Comparison of ENCODE assay signal across 17 cellular contexts in the genomic region with DNA sequence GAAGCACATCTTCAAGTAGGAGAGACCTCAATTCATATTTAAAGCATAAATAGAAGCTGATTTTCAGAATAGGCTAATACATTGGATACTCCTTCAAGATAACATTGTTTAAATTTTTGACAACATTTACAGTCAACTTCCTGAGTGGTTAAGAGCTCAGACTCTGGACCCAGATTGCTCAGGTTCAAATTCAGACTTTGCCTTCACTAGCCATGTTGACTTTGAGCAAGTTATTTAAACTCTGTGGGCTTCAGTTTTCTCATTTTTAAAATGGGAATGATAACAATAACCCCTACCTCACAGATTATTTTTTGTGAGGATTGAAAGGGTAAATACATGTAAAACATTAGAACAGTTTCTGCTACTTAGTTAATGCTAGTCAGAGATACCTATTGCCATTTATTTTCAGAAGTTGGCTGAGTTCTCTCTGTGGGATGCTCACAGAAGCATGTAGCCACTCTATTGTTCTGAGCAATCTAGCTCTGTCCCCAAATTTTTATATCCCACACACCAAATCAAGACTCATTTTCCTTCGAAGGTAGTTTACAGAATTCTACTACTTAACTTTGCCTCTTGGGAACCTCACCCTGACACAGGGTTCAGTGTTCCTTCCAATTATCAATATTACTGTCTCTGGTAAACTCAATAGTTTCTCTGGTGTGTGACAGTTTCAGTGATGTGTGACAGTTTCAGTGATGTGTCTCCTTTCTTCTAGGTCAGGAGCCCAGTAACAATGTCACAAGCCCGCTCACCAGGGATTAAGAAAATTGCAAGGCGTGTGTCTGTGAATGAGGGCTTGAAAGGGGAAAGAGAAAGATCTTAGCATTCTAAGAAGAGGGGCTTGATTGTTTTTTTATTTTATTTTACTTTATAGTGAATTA.
A peak's percentile ranks its signal among the peaks of the same experiment; 100 is the strongest.
DNase-seq lines count a peak whose midpoint lies in the region; ATAC-seq and TF ChIP-seq lines count a peak whose summit lies in the region.
"Had no signal": no experiment of that assay in that cellular context is flagged by ENCODE, and none has a peak within 500 bp of the region (broad histone marks: within the 10 kb centered on the region; RNA-seq: fewer than 3 reads in every experiment).

No MANE protein-coding gene starts in this region.

- H4K20me1 ChIP-seq in OCI-LY3 (ENCODE audit: insufficient read depth, low read length): no peaks in the 10 kb centered on the region
- H4K20me1 ChIP-seq in PC-9 (ENCODE audit: insufficient read depth): no peaks in the 10 kb centered on the region

- H3K4me1 Mint-ChIP-seq in CD14-positive monocyte: no peaks in the 10 kb centered on the region
- H3K4me1 Mint-ChIP-seq: activated CD4-positive, alpha-beta memory T cell treated with anti-CD3 and anti-CD28 coated beads, Interleukin-2, amount 10 ng/mL, durations not matched to agents 7 days and 5 days; brain; immature natural killer cell; stimulated activated effector memory CD8-positive, alpha-beta T cell treated with anti-CD3 and anti-CD28 coated beads, Interleukin-12 subunit alpha, Interleukin-12 subunit beta, amount 100 ng/mL, for 72 hours had no signal

- H3K4me3 ChIP-seq in OCI-LY3 (ENCODE audit: low read length): no peak overlapping the region
- no peak overlapping the region for H3K4me3 ChIP-seq in PC-9
- H3K4me3 ChIP-seq: prostate gland had no signal

- H3K27me3 ChIP-seq in OCI-LY3 (ENCODE audit: low read depth, low read length): no peaks in the 10 kb centered on the region
- H3K27me3 ChIP-seq in PC-9 (ENCODE audit: insufficient read depth, low read depth): no peaks in the 10 kb centered on the region

- peaks cover 5% of the 10 kb centered on the region; the same call in 1 of the 2 replicates for H3K9me2 ChIP-seq in PC-9 (ENCODE audit: insufficient read depth)

- POLR2A ChIA-PET in PC-9 (lab: Charles Lee; ENCODE audit: unreplicated experiment): no interaction called here

- no peaks in the 10 kb centered on the region for H3K36me3 ChIP-seq in OCI-LY3 (replicated peaks; ENCODE audit: low read depth, low read length)
- no peaks in the 10 kb centered on the region for H3K36me3 ChIP-seq in PC-9 (ENCODE audit: low read depth)
- H3K36me3 ChIP-seq: prostate gland had no signal

- no peaks in the 10 kb centered on the region for H3F3A ChIP-seq in PC-9 (ENCODE audit: insufficient read depth, low read depth)

- no peak overlapping the region for H3K4me3 Mint-ChIP-seq in CD14-positive monocyte
- H3K4me3 Mint-ChIP-seq: activated CD4-positive, alpha-beta memory T cell treated with anti-CD3 and anti-CD28 coated beads, Interleukin-2, amount 10 ng/mL, durations not matched to agents 7 days and 5 days; brain; immature natural killer cell; stimulated activated effector memory CD8-positive, alpha-beta T cell treated with anti-CD3 and anti-CD28 coated beads, Interleukin-12 subunit alpha, Interleukin-12 subunit beta, amount 100 ng/mL, for 72 hours had no signal

- H3K9me3 ChIP-seq in OCI-LY3 (ENCODE audit: insufficient read depth, low read length) (no peaks in the 10 kb centered on the region), PC-9 (ENCODE audit: insufficient read depth, low read depth) (peaks cover 4% of the 10 kb centered on the region; the same call in 1 of the 2 replicates)
- H3K9me3 ChIP-seq: prostate gland had no signal

- H3K36me3 Mint-ChIP-seq in CD14-positive monocyte: no peaks in the 10 kb centered on the region
- H3K36me3 Mint-ChIP-seq: brain; immature natural killer cell; stimulated activated effector memory CD8-positive, alpha-beta T cell treated with anti-CD3 and anti-CD28 coated beads, Interleukin-12 subunit alpha, Interleukin-12 subunit beta, amount 100 ng/mL, for 72 hours had no signal

- intact Hi-C loops in PC-9 (cut with micrococcal nuclease; ENCODE audit: unreplicated experiment): no loop called here
- intact Hi-C loops in CD14-positive monocyte (cut with micrococcal nuclease): no loop called here

- BruUV-seq in PC-9 (replicated peaks; lab: Mats Ljungman, UMichigan): no TSS peak

- no peak overlapping the region for H3K27ac ChIP-seq in OCI-LY3 (ENCODE audit: low read length)
- no peak overlapping the region for H3K27ac ChIP-seq in PC-9
- H3K27ac ChIP-seq: prostate gland had no signal

- CTCF ChIA-PET in PC-9 (lab: Charles Lee): no interaction called here

- ATAC-seq in GM18861 (IDR thresholded peaks at IDR 0.05; ENCODE audit: unreplicated experiment) (peak; percentile 86), GM21447 (IDR thresholded peaks at IDR 0.05; ENCODE audit: unreplicated experiment) (peak; percentile 66), HG02981 (IDR thresholded peaks at IDR 0.05; ENCODE audit: unreplicated experiment) (peak; percentile 77)
- ATAC-seq: stimulated activated effector memory CD8-positive, alpha-beta T cell treated with anti-CD3 and anti-CD28 coated beads, Interleukin-12 subunit alpha, Interleukin-12 subunit beta, amount 100 ng/mL, for 72 hours had no signal

- no peak overlapping the region for H3K9ac ChIP-seq in OCI-LY3 (ENCODE audit: low read length)

- H3K27me3 Mint-ChIP-seq in CD14-positive monocyte (ENCODE audit: low read depth in 3 of 3): peaks cover 0 to 3% (median 2%) of the 10 kb centered on the region in 3 donors
- H3K27me3 Mint-ChIP-seq: activated CD4-positive, alpha-beta memory T cell treated with anti-CD3 and anti-CD28 coated beads, Interleukin-2, amount 10 ng/mL, durations not matched to agents 7 days and 5 days; brain had no signal

- peak overlapping the region; percentile 15; the same call in 1 of the 2 replicates for H3K4me2 ChIP-seq in OCI-LY3 (ENCODE audit: low read length)
- no peak overlapping the region for H3K4me2 ChIP-seq in PC-9

- H3K79me2 ChIP-seq in OCI-LY3 (ENCODE audit: low read length): no peaks in the 10 kb centered on the region
- H3K79me2 ChIP-seq in PC-9 (ENCODE audit: low read depth): no peaks in the 10 kb centered on the region

- H3K27ac Mint-ChIP-seq in CD14-positive monocyte: no peak overlapping the region
- H3K27ac Mint-ChIP-seq: activated CD4-positive, alpha-beta memory T cell treated with anti-CD3 and anti-CD28 coated beads, Interleukin-2, amount 10 ng/mL, durations not matched to agents 7 days and 5 days; brain; immature natural killer cell; stimulated activated effector memory CD8-positive, alpha-beta T cell treated with anti-CD3 and anti-CD28 coated beads, Interleukin-12 subunit alpha, Interleukin-12 subunit beta, amount 100 ng/mL, for 72 hours had no signal

- no peak overlapping the region for H2AFZ ChIP-seq in OCI-LY3 (ENCODE audit: low read depth, low read length)
- H2AFZ ChIP-seq in PC-9: no peak overlapping the region

- DNase-seq in NCI-H1930 (lab: John Stamatoyannopoulos, UW) (no peak), PC-9 (no peak), CD14-positive monocyte (ENCODE audit: low spot score) (no peak), mesenteric fat pad (ENCODE audit: low spot score) (no peak)
- DNase-seq: activated CD4-positive, alpha-beta memory T cell treated with anti-CD3 and anti-CD28 coated beads, Interleukin-2, amount 10 ng/mL, durations not matched to agents 7 days and 5 days; activated gamma-delta T cell; effector CD4-positive, alpha-beta T cell; foreskin fibroblast; immature natural killer cell; NCI-H1436 treated with DMSO at 0.1 percent for 48 hours had no signal

- H3K4me1 ChIP-seq in OCI-LY3 (ENCODE audit: low read length) (peaks cover 16% of the 10 kb centered on the region), PC-9 (replicated peaks; ENCODE audit: insufficient read depth) (no peaks in the 10 kb centered on the region)
- H3K4me1 ChIP-seq: prostate gland had no signal

- H3K9me3 Mint-ChIP-seq in CD14-positive monocyte: peaks cover 0 to 5% (median 0%) of the 10 kb centered on the region in 7 donors
- H3K9me3 Mint-ChIP-seq: activated CD4-positive, alpha-beta memory T cell treated with anti-CD3 and anti-CD28 coated beads, Interleukin-2, amount 10 ng/mL, durations not matched to agents 7 days and 5 days; brain; stimulated activated effector memory CD8-positive, alpha-beta T cell treated with anti-CD3 and anti-CD28 coated beads, Interleukin-12 subunit alpha, Interleukin-12 subunit beta, amount 100 ng/mL, for 72 hours had no signal

- TF ChIP-seq CTCF in OCI-LY3 (IDR thresholded peaks at IDR 0.05; ENCODE audit: low read depth, low read length) (no peak), PC-9 (conservative IDR thresholded peaks at IDR 0.05) (no peak), CD14-positive monocyte (IDR thresholded peaks at IDR 0.05) (no peak)
